ENCODE assay signal across 10 cellular contexts in the genomic region with DNA sequence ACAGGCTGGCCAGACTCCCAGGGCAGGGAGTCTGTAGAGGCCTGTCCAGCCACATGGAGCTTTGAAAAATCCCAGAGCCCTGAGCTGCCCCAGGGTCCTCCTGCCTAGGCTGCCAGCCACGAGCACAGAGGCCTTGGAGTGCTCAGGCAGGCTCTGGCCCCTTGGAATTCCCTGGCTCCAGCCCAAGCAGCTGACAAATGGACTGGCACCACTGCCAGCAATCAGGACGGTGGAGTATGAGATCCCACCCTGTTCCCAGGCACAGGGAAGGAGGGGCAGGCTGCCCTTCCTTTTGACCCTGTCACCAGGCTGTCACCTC. TPM values are rescaled to one million over a fixed set of nuclear protein-coding genes. Genes with fewer than 3 reads are reported as not detected.
A peak's percentile ranks its signal among the peaks of the same experiment; 100 is the strongest.
DNase-seq lines count a peak whose midpoint lies in the region; ATAC-seq, FAIRE-seq and TF ChIP-seq lines count a peak whose summit lies in the region.
"Had no signal": no experiment of that assay in that cellular context is flagged by ENCODE, and none has a peak within 500 bp of the region (broad histone marks: within the 10 kb centered on the region; RNA-seq: fewer than 3 reads in every experiment).

No MANE protein-coding gene starts in this region.

- H3K4me1 ChIP-seq in GM12878 (ENCODE audit: control insufficient read depth, insufficient read depth, low read length) = peaks cover 89% of the 10 kb centered on the region
- peaks cover 16% of the 10 kb centered on the region for H3K4me1 ChIP-seq in mesenchymal stem cell (ENCODE audit: control insufficient read depth, insufficient read depth, low read depth, low read length)

- H4K20me1 ChIP-seq in GM12878 (ENCODE audit: control insufficient read depth, insufficient read depth) = no peaks in the 10 kb centered on the region

- H2BK120ac ChIP-seq in mesenchymal stem cell (ENCODE audit: low read depth, low read length) = no peak overlapping the region

- POLR2A ChIA-PET in GM12878 (lab: Charles Lee) = interaction anchor here (0.6 to 3.4 kb wide), 3 partner anchors 22 to 243 kb away, joined by 3 to 32 read pairs (median 8); no protein-coding TSS in a partner anchor

- H3K23ac ChIP-seq in mesenchymal stem cell (ENCODE audit: low read length in 2 of 2) = no peak overlapping the region

- H3K27ac ChIP-seq in GM12878 (ENCODE audit: control insufficient read depth, insufficient read depth) (peak overlapping the region; percentile 71), mesenchymal stem cell (ENCODE audit: low read length, poor library complexity, severe bottlenecking) (no peak overlapping the region)

- no peak overlapping the region for H4K8ac ChIP-seq in mesenchymal stem cell (ENCODE audit: low read length)

- no peak for TF ChIP-seq EP300 in GM12878 (IDR thresholded peaks at IDR 0.05; ENCODE audit: borderline replicate concordance in 1 of 2, control insufficient read depth in 1 of 2, low read depth in 2 of 2, low read length in 2 of 2)

- H3K27me3 Mint-ChIP-seq in immature natural killer cell (ENCODE audit: low read depth in 3 of 3) = peaks cover 0 to 1% (median 0%) of the 10 kb centered on the region in 3 donors
- H3K27me3 Mint-ChIP-seq in stimulated activated naive B cell treated with anti-CD40 and anti-IgM and Interleukin-4, amounts not matched to agents 10 μg/mL and 1 μg/mL and 100 μg/mL, for 72 hours = peaks cover 8 to 22% of the 10 kb centered on the region in 2 donors

- DNase-seq in EL (peak; percentile 19), GM12878 (ENCODE audit: low read depth, low spot score) (no peak), immature natural killer cell (no peak), sciatic nerve (ENCODE audit: low spot score) (no peak), mesenchymal stem cell (no peak), LoVo (ENCODE audit: low spot score) (no peak), NCI-H1417 (lab: John Stamatoyannopoulos, UW) (no peak)
- no peak for DNase-seq in stimulated activated naive B cell treated with anti-CD40 and anti-IgM and Interleukin-4, amounts not matched to agents 10 μg/mL and 1 μg/mL and 100 μg/mL, for 72 hours
- DNase-seq: NCI-H774 had no signal

- no peak for TF ChIP-seq RAD21 in GM12878 (IDR thresholded peaks at IDR 0.05; ENCODE audit: insufficient read depth, low read depth, low read length)

- H2AFZ ChIP-seq in GM12878 (ENCODE audit: control insufficient read depth, low read depth, low read length) (no peak overlapping the region), mesenchymal stem cell (ENCODE audit: low read depth, low read length) (no peak overlapping the region)

- intact Hi-C loops in GM12878 (cut with micrococcal nuclease; ENCODE audit: unreplicated experiment) = no loop called here
- intact Hi-C loops in sciatic nerve (cut with DNase I) = no loop called here

- FAIRE-seq in GM12878 (lab: Jason Lieb, UNC) = no peak
- FAIRE-seq: frontal cortex had no signal

- RAD21 ChIA-PET in GM12878 (lab: Charles Lee; ENCODE audit: unreplicated experiment) = interaction anchor here (1.4 to 5.1 kb wide), 2 partner anchors 22 to 67 kb away, joined by 4 to 61 read pairs; no protein-coding TSS in a partner anchor

- TF ChIP-seq POLR2A in GM12878 (IDR thresholded peaks at IDR 0.05; ENCODE audit: low read depth, low read length) = no peak

- CTCF ChIA-PET in GM12878 (lab: Yijun Ruan, JAX) = interaction anchor here (0.7 to 8.9 kb wide), 3 partner anchors 22 to 209 kb away, joined by 3 to 75 read pairs (median 3); no protein-coding TSS in a partner anchor

- H3K79me2 ChIP-seq in GM12878 (ENCODE audit: control insufficient read depth, insufficient read depth, low read length) = peaks cover 31% of the 10 kb centered on the region

- H3K27ac Mint-ChIP-seq in immature natural killer cell = peak overlapping the region; percentile 86 to 97 (median 96)
- H3K27ac Mint-ChIP-seq in stimulated activated naive B cell treated with anti-CD40 and anti-IgM and Interleukin-4, amounts not matched to agents 10 μg/mL and 1 μg/mL and 100 μg/mL, for 72 hours = no peak overlapping the region

- no peaks in the 10 kb centered on the region for H3K9me3 Mint-ChIP-seq in immature natural killer cell
- H3K9me3 Mint-ChIP-seq in stimulated activated naive B cell treated with anti-CD40 and anti-IgM and Interleukin-4, amounts not matched to agents 10 μg/mL and 1 μg/mL and 100 μg/mL, for 72 hours = peaks cover 0 to 2% of the 10 kb centered on the region in 2 donors

- H2BK5ac ChIP-seq in mesenchymal stem cell (ENCODE audit: low read depth, low read length, poor library complexity, severe bottlenecking) = no peak overlapping the region

- 27% methylated on average over 2 of the region's 2 CpGs for WGBS in GM12878 (ENCODE audit: insufficient coverage, insufficient replicate concordance, low lambda C conversion rate, missing lambda C conversion rate)
- 25% methylated on average over 2 of the region's 2 CpGs for WGBS in mesenchymal stem cell

- H2BK15ac ChIP-seq in mesenchymal stem cell (ENCODE audit: low read depth, poor library complexity, severe bottlenecking) = no peak overlapping the region

- H3K27me3 ChIP-seq in GM12878 (replicated peaks in 1 of 2; ENCODE audit: control insufficient read depth in 2 of 2, insufficient read depth in 2 of 2, low read length in 1 of 2) (no peaks in the 10 kb centered on the region), mesenchymal stem cell (ENCODE audit: control insufficient read depth in 1 of 2, insufficient read depth in 1 of 2, low read length in 2 of 2) (peaks cover 0 to 75% of the 10 kb centered on the region in 2 experiments)

- H3K4me1 Mint-ChIP-seq in immature natural killer cell = peaks cover 90 to 100% of the 10 kb centered on the region in 2 donors
- peaks cover 0 to 4% of the 10 kb centered on the region in 2 donors for H3K4me1 Mint-ChIP-seq in stimulated activated naive B cell treated with anti-CD40 and anti-IgM and Interleukin-4, amounts not matched to agents 10 μg/mL and 1 μg/mL and 100 μg/mL, for 72 hours

- no peak overlapping the region for H3K4ac ChIP-seq in mesenchymal stem cell (ENCODE audit: low read depth in 1 of 2, low read length in 2 of 2)

- ATAC-seq in GM12878 = no peak
- peak; percentile 18 for ATAC-seq in sciatic nerve
- ATAC-seq in stimulated activated naive B cell treated with anti-CD40 and anti-IgM and Interleukin-4, amounts not matched to agents 10 μg/mL and 1 μg/mL and 100 μg/mL, for 72 hours (replicated peaks) = no peak

- no peak for TF ChIP-seq CTCF in GM12878 (IDR thresholded peaks at IDR 0.05 in 2 of 3, conservative IDR thresholded peaks at IDR 0.05 in 1 of 3; ENCODE audit: control insufficient read depth in 2 of 3, extremely low read depth in 1 of 3, insufficient read depth in 1 of 3, low read depth in 3 of 3, low read length in 3 of 3)

- no TSS peak for BruUV-seq in GM12878 (replicated peaks; lab: Mats Ljungman, UMichigan)

- H2AK5ac ChIP-seq in mesenchymal stem cell (ENCODE audit: low read length, severe bottlenecking) = no peak overlapping the region

- H3K36me3 Mint-ChIP-seq in immature natural killer cell = peaks cover 17 to 30% (median 26%) of the 10 kb centered on the region in 3 donors
- H3K36me3 Mint-ChIP-seq in stimulated activated naive B cell treated with anti-CD40 and anti-IgM and Interleukin-4, amounts not matched to agents 10 μg/mL and 1 μg/mL and 100 μg/mL, for 72 hours = no peaks in the 10 kb centered on the region

- H3K36me3 ChIP-seq in GM12878 (ENCODE audit: control insufficient read depth in 2 of 2, insufficient read depth in 2 of 2, low read length in 1 of 2) (peaks cover 0 to 2% of the 10 kb centered on the region in 2 experiments; a peak in 1 of 4 replicates), mesenchymal stem cell (ENCODE audit: control insufficient read depth in 1 of 2, insufficient read depth in 2 of 2, low read depth in 1 of 2, low read length in 2 of 2) (no peaks in the 10 kb centered on the region)

- H3K9me3 ChIP-seq in GM12878 (replicated peaks; ENCODE audit: control insufficient read depth, insufficient read depth, low read length) = no peaks in the 10 kb centered on the region
- no peaks in the 10 kb centered on the region for H3K9me3 ChIP-seq in mesenchymal stem cell (ENCODE audit: control insufficient read depth, low read length)

- H3K4me3 Mint-ChIP-seq in immature natural killer cell = peak overlapping the region; percentile 50 to 87 (median 84)
- no peak overlapping the region for H3K4me3 Mint-ChIP-seq in stimulated activated naive B cell treated with anti-CD40 and anti-IgM and Interleukin-4, amounts not matched to agents 10 μg/mL and 1 μg/mL and 100 μg/mL, for 72 hours

- H3K4me2 ChIP-seq in GM12878 (ENCODE audit: control insufficient read depth, insufficient read depth) (peak overlapping the region; percentile 38), mesenchymal stem cell (ENCODE audit: low read length, poor library complexity, severe bottlenecking) (no peak overlapping the region)

- H4K91ac ChIP-seq in mesenchymal stem cell (ENCODE audit: low read length) = no peak overlapping the region

- SMC1A ChIA-PET in GM12878 (lab: Charles Lee; ENCODE audit: uncharacterized antibody, unreplicated experiment) = interaction anchor here (1.3 to 19.0 kb wide), 6 partner anchors 9 to 48 kb away, joined by 3 to 185 read pairs (median 6); partner anchors contain the start of gene CMKLR1

- no peak overlapping the region for H2BK12ac ChIP-seq in mesenchymal stem cell (ENCODE audit: low read length in 2 of 2)

- no peaks in the 10 kb centered on the region for H3K79me1 ChIP-seq in mesenchymal stem cell (replicated peaks; ENCODE audit: low read length, poor library complexity, severe bottlenecking)

- no peak overlapping the region for H3K14ac ChIP-seq in mesenchymal stem cell (ENCODE audit: low read length in 2 of 2)

- no peak overlapping the region for H3K4me3 ChIP-seq in GM12878
- no peak overlapping the region for H3K4me3 ChIP-seq in mesenchymal stem cell (ENCODE audit: insufficient read depth in 1 of 2, low read depth in 1 of 2, low read length in 2 of 2)

- in situ Hi-C loops in GM12878 (cut with MboI) = no loop called here

- no peak overlapping the region for H3K18ac ChIP-seq in mesenchymal stem cell (ENCODE audit: low read depth in 1 of 2, low read length in 2 of 2)

- H3K9ac ChIP-seq in GM12878 (ENCODE audit: control insufficient read depth, insufficient read depth, low read length) (peak overlapping the region; percentile 29; the same call in 1 of the 2 replicates), mesenchymal stem cell (ENCODE audit: low read length) (no peak overlapping the region)

RNA-seq across cellular contexts. Expression of gene CMKLR1, which starts 26.3 kb away (rescaled TPM):
- total RNA-seq in GM12878 (2013; cell fraction: nucleolus; rRNA removed) = 23.1 and 24.6 TPM in 2 replicates
- total RNA-seq in GM12878 (2014; rRNA removed) (27.8 and 30.1 TPM in 2 replicates), GM12878 (2014; rRNA removed; fragmentation: Illumina TruSeq; extraction: Trizol) (26.2 and 28.0 TPM in 2 replicates), GM12878 (2021) (52.3 and 53.2 TPM in 2 replicates), sciatic nerve (20.6 TPM)
- 23.8 TPM for polyA plus RNA-seq in GM12878 (2011; ENCODE audit: low read depth)
- polyA plus RNA-seq in GM12878 (2011; rRNA removed) (31.8 and 41.5 TPM in 2 replicates), GM12878 (2014; fragmentation: Illumina TruSeq; extraction: Trizol) (43.6 and 61.3 TPM in 2 replicates), GM12878 (2014; fragmentation: Nextera tagmentation; extraction: Ambion mirVana) (10 to 100 TPM; 13.8 to 17.4 TPM), GM12878 (2014; rRNA removed) (19.3 and 21.3 TPM in 2 replicates), GM12878 (2016; fragmentation: Nextera tagmentation; extraction: Ambion mirVana) (10 to 100 TPM; 25.1 to 26.2 TPM), immature natural killer cell (10 to 100 TPM; 32.5 to 83.7 (median 49.6) TPM)
- polyA plus RNA-seq in GM12878 (2011; cell fraction: cytosol; rRNA removed) = 28.7 and 39.8 TPM in 2 replicates
- polyA plus RNA-seq in GM12878 (2011; cell fraction: nucleus; rRNA removed) = 21.0 and 27.4 TPM in 2 replicates
- 12.8 and 13.5 TPM in 2 replicates for polyA plus RNA-seq in GM12878 (2012)
- polyA minus RNA-seq in GM12878 (2011; rRNA and poly(A)+ RNA removed) = 89.3 and 134 TPM in 2 replicates
- polyA minus RNA-seq in GM12878 (2011; cell fraction: cytosol; rRNA and poly(A)+ RNA removed) = 9.1 and 9.9 TPM in 2 replicates
- 7.6 and 11.5 TPM in 2 replicates for polyA minus RNA-seq in GM12878 (2011; cell fraction: nucleus; rRNA and poly(A)+ RNA removed)
- polyA plus RNA-seq in mesenchymal stem cell (2013, experiment 1 of 2) = 0.30 TPM
- polyA plus RNA-seq in mesenchymal stem cell (2013, experiment 2 of 2) = 0.37 TPM

Comparison
In these comparisons a context has a peak if more than half of its experiments do, and no peak if none do; other contexts are left out.
1. H3K4me3 Mint-ChIP-seq: peak in immature natural killer cell (5 of 5); none in stimulated activated naive B cell treated with anti-CD40 and anti-IgM and Interleukin-4, amounts not matched to agents 10 μg/mL and 1 μg/mL and 100 μg/mL, for 72 hours (0 of 2).